ENCODE assay signal across 9 cellular contexts in genomic region chr4:40939826-40940225, GRCh38.
"Had no signal": no experiment of that assay in that cellular context is flagged by ENCODE, and none has a peak within 500 bp of the region (broad histone marks: within the 10 kb centered on the region; RNA-seq: fewer than 3 reads in every experiment).

No MANE protein-coding gene starts in this region.

- H3K27me3 ChIP-seq: testis had no signal

- ATAC-seq: activated CD8-positive, alpha-beta T cell treated with anti-CD3 and anti-CD28 coated beads for 36 hours; activated T-cell treated with anti-CD3 and anti-CD28 coated beads, Interleukin-2, amount 50 U/mL, for 4 hours; natural killer cell had no signal

- H3K27ac ChIP-seq: testis had no signal

- H3K9me3 ChIP-seq: testis had no signal

- H3K4me3 ChIP-seq: testis had no signal

- DNase-seq: activated B cell treated with CpG ODN at 0.5 μM for 24 hours; activated CD4-positive, alpha-beta T cell treated with anti-CD3 and anti-CD28 coated beads for 48 hours; activated CD8-positive, alpha-beta T cell treated with anti-CD3 and anti-CD28 coated beads for 36 hours; activated effector memory CD4-positive, alpha-beta T cell treated with anti-CD3 and anti-CD28 coated beads, Interleukin-2, amount 50 U/mL, for 16 hours; activated T-cell treated with anti-CD3 and anti-CD28 coated beads, Interleukin-2, amount 50 U/mL, for 4 hours; effector CD8-positive, alpha-beta T cell; mesenchymal stem cell; natural killer cell had no signal
